In the genomic region with DNA sequence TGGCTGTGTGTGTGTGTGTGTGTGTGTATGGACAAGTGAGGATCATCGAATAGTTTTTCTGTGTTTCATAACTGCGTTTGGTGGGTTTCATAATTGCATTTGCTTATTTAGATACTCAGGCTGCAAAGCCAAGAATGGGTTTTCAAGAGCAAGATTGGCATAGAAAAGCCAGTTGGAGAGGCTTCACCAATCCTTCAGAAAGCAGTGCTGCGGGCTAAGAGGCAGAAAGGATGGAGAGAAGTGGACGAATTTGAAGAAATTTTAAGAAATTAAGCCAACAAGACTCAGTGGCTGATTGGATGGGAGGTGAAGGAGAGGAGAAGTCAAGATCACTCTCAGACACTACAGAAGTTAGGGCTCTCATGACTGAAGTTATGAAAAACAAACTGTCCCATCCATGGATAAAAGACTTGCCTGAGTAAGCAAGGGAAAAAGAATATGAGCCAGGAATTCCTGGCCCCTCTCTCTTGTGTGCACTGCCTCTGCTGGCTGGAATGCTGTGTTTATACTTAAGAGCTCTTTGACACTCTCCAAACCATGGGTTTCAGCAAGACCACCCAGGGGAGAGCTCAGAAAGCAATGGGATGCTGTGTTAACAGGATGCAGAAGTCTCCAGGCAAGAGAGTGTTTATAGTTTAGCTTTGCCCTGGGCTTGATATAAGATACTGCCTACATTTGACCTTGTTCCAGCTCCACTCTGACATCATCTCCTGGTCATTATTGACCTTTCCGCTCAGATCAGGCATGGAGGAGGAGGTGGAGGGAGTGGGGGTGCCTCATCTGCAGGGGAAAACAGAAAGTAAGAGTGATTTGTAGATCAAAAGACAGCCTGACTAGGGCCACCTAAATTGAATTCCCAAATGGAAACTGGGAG, we compare ENCODE assay signal across 9 cellular contexts.
DNase-seq lines count a peak whose midpoint lies in the region; ATAC-seq and TF ChIP-seq lines count a peak whose summit lies in the region.
"Had no signal": no experiment of that assay in that cellular context is flagged by ENCODE, and none has a peak within 500 bp of the region (broad histone marks: within the 10 kb centered on the region; RNA-seq: fewer than 3 reads in every experiment).

No MANE protein-coding gene starts in this region.

- CTCF ChIA-PET in PC-9 (lab: Charles Lee), result interaction anchor here (0.6 kb wide), 1 partner anchor 280 kb away, joined by 4 read pairs; no protein-coding TSS in a partner anchor

- H3K9me3 Mint-ChIP-seq in GM23338 (no peaks in the 10 kb centered on the region), progenitor cell of endocrine pancreas (ENCODE audit: low read depth) (no peaks in the 10 kb centered on the region)

- H3K27ac ChIP-seq in GM23338 (ENCODE audit: low read depth), result no peak overlapping the region
- no peak overlapping the region for H3K27ac ChIP-seq in PC-9
- H3K27ac ChIP-seq: epithelial cell of prostate had no signal

- H3K4me3 Mint-ChIP-seq in GM23338, result no peak overlapping the region
- H3K4me3 Mint-ChIP-seq in progenitor cell of endocrine pancreas (ENCODE audit: low read depth), result no peak overlapping the region

- H3K79me2 ChIP-seq in GM23338 (replicated peaks; ENCODE audit: insufficient read depth) (no peaks in the 10 kb centered on the region), PC-9 (ENCODE audit: low read depth) (no peaks in the 10 kb centered on the region)

- H4K20me1 ChIP-seq in GM23338 (replicated peaks; ENCODE audit: insufficient read depth) (no peaks in the 10 kb centered on the region), PC-9 (ENCODE audit: insufficient read depth) (no peaks in the 10 kb centered on the region)

- TF ChIP-seq CTCF in GM23338 (conservative IDR thresholded peaks at IDR 0.05; ENCODE audit: low read depth in 2 of 2), result peak; percentile 69 to 75
- peak; percentile 51 for TF ChIP-seq CTCF in progenitor cell of endocrine pancreas (IDR thresholded peaks at IDR 0.05; ENCODE audit: unreplicated experiment)
- no peak for TF ChIP-seq CTCF in PC-9 (conservative IDR thresholded peaks at IDR 0.05)

- no peak overlapping the region for H3K4me3 ChIP-seq in GM23338
- no peak overlapping the region for H3K4me3 ChIP-seq in PC-9

- no peak overlapping the region for H2AFZ ChIP-seq in GM23338
- no peak overlapping the region for H2AFZ ChIP-seq in PC-9

- H3K27ac Mint-ChIP-seq in GM23338 (no peak overlapping the region), progenitor cell of endocrine pancreas (no peak overlapping the region)

- no peaks in the 10 kb centered on the region for H3K9me3 ChIP-seq in PC-9 (ENCODE audit: insufficient read depth, low read depth)

- POLR2A ChIA-PET in PC-9 (lab: Charles Lee; ENCODE audit: unreplicated experiment), result no interaction called here

- H3K27me3 ChIP-seq in GM23338 (ENCODE audit: insufficient read depth), result no peaks in the 10 kb centered on the region
- H3K27me3 ChIP-seq in PC-9 (ENCODE audit: insufficient read depth, low read depth), result peaks cover 38% of the 10 kb centered on the region; the same call in 1 of the 2 replicates

- ATAC-seq in GM23338 (peak; percentile 99), SK-N-SH treated with all-trans-retinoic acid at 6 μM for 48 hours (peak; percentile 86), left ventricle myocardium superior (peak; percentile 68)

- H3K4me1 ChIP-seq in GM23338 (ENCODE audit: insufficient read depth), result peaks cover 3% of the 10 kb centered on the region; the same call in 1 of the 2 replicates
- no peaks in the 10 kb centered on the region for H3K4me1 ChIP-seq in PC-9 (replicated peaks; ENCODE audit: insufficient read depth)

- H3K4me1 Mint-ChIP-seq in GM23338 (peaks cover 20% of the 10 kb centered on the region), progenitor cell of endocrine pancreas (ENCODE audit: low read depth) (peaks cover 7% of the 10 kb centered on the region)

- H3K36me3 Mint-ChIP-seq in GM23338 (ENCODE audit: low read depth) (no peaks in the 10 kb centered on the region), progenitor cell of endocrine pancreas (ENCODE audit: insufficient read depth) (no peaks in the 10 kb centered on the region)

- DNase-seq in GM23338 (ENCODE audit: low spot score), result peak; percentile 86
- no peak for DNase-seq in left ventricle myocardium superior
- no peak for DNase-seq in progenitor cell of endocrine pancreas (ENCODE audit: low spot score, unreplicated experiment)
- DNase-seq in DMS114 treated with DMSO at 0.1 percent for 48 hours (lab: John Stamatoyannopoulos, UW; ENCODE audit: unreplicated experiment), result no peak
- no peak for DNase-seq in PC-9
- no peak for DNase-seq in activated gamma-delta T cell treated with Interleukin-2 at 50 U/mL for 16 hours
- no peak for DNase-seq in NCI-H345 (lab: John Stamatoyannopoulos, UW)

- 0 out of 2 replicates have a peak, but pooled peaks cover 2% of the 10 kb centered on the region for H3K9me2 ChIP-seq in GM23338 (ENCODE audit: insufficient read depth)
- H3K9me2 ChIP-seq in PC-9 (ENCODE audit: insufficient read depth), result no peaks in the 10 kb centered on the region

- H3K36me3 ChIP-seq in GM23338 (ENCODE audit: insufficient read depth), result no peaks in the 10 kb centered on the region
- no peaks in the 10 kb centered on the region for H3K36me3 ChIP-seq in PC-9 (ENCODE audit: low read depth)

- H3K4me2 ChIP-seq in GM23338 (no peak overlapping the region), PC-9 (no peak overlapping the region)

- peaks cover 2% of the 10 kb centered on the region for H3K27me3 Mint-ChIP-seq in GM23338 (ENCODE audit: insufficient read depth, low read depth, poor library complexity)
- H3K27me3 Mint-ChIP-seq in progenitor cell of endocrine pancreas, result peaks cover 23% of the 10 kb centered on the region

- intact Hi-C loops in left ventricle myocardium superior (cut with micrococcal nuclease) (no loop called here), PC-9 (cut with micrococcal nuclease; ENCODE audit: unreplicated experiment) (no loop called here)

- no TSS peak for BruUV-seq in PC-9 (replicated peaks; lab: Mats Ljungman, UMichigan)

- H3F3A ChIP-seq in GM23338 (replicated peaks; ENCODE audit: low read depth) (no peaks in the 10 kb centered on the region), PC-9 (ENCODE audit: insufficient read depth, low read depth) (no peaks in the 10 kb centered on the region)

TF ChIP-seq in GM23338, 12 proteins besides CTCF, POLR2A, EP300 and RAD21 (continues in another document):
- no peak for TF ChIP-seq STAT1 (IDR thresholded peaks at IDR 0.05; ENCODE audit: unreplicated experiment)

TF ChIP-seq in SK-N-SH treated with all-trans-retinoic acid at 6 μM for 48 hours, 23 proteins besides CTCF, POLR2A, EP300 and RAD21:
- TF ChIP-seq, protein P1, sequence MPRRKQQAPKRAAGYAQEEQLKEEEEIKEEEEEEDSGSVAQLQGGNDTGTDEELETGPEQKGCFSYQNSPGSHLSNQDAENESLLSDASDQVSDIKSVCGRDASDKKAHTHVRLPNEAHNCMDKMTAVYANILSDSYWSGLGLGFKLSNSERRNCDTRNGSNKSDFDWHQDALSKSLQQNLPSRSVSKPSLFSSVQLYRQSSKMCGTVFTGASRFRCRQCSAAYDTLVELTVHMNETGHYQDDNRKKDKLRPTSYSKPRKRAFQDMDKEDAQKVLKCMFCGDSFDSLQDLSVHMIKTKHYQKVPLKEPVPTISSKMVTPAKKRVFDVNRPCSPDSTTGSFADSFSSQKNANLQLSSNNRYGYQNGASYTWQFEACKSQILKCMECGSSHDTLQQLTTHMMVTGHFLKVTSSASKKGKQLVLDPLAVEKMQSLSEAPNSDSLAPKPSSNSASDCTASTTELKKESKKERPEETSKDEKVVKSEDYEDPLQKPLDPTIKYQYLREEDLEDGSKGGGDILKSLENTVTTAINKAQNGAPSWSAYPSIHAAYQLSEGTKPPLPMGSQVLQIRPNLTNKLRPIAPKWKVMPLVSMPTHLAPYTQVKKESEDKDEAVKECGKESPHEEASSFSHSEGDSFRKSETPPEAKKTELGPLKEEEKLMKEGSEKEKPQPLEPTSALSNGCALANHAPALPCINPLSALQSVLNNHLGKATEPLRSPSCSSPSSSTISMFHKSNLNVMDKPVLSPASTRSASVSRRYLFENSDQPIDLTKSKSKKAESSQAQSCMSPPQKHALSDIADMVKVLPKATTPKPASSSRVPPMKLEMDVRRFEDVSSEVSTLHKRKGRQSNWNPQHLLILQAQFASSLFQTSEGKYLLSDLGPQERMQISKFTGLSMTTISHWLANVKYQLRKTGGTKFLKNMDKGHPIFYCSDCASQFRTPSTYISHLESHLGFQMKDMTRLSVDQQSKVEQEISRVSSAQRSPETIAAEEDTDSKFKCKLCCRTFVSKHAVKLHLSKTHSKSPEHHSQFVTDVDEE (CRISPR knock-in tag; IDR thresholded peaks at IDR 0.05), result peak; percentile 10; the same call in 1 of the 2 replicates
- TF ChIP-seq PPARA (CRISPR knock-in tag; IDR thresholded peaks at IDR 0.05; ENCODE audit: borderline replicate concordance), result no peak
